8 cellular contexts compared by ENCODE assay signal in the genomic region with DNA sequence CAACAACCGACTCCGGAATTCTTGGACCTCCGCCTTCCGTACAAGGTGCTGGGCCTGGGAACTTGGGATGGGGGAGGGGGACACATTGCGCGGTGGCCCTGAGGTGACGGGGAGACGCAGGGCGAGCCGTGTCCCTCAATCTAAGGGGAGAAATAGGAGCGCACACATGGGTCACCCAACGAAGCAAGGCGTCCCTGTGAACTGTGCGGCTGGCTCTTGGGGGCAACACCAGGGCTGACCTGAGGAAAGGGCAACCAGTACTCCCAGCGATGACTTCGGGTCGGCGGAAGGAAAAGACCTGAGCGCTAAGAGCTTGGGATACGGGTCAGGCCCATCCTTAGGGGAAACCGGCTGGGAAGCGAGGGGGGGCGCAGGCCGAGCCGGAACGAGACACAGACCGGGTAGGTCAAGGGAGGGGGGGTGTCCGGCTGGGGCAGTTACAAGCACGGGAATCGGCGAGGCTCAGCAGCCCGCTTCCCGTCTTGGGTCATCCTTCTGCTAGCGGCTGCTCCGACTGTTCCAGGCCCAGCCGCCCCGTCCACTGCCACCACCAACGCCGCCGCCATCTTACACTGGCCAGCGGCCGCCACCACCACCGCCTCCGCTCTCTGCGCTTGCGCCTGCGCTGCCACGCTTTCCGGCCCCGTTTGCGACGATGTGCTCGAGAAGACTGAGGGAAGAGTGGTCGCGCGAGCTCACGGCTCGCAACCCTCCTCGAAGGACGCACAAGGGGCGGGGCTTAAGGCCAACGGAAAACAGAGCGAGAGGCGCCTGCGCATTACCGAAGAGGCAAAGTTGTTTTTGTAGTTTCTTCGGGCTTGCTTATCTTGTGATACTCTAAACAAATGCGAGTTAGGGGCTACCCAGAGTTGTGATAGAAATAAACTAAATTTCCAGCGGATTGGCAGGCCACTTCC. TPM values are rescaled to one million over a fixed set of nuclear protein-coding genes. Genes with fewer than 3 reads are reported as not detected.
A peak's percentile ranks its signal among the peaks of the same experiment; 100 is the strongest.
DNase-seq lines count a peak whose midpoint lies in the region; ATAC-seq and TF ChIP-seq lines count a peak whose summit lies in the region.

Gene DCAF8, minus strand, starts transcription at position 672 of the 917 bp plus-strand sequence. CDS start 18,541 bp downstream, outside the sequence.

- no peaks in the 10 kb centered on the region for H3K27me3 ChIP-seq in right atrium auricular region
- no peaks in the 10 kb centered on the region for H3K27me3 ChIP-seq in uterus

- TF ChIP-seq POLR2A in uterus (IDR thresholded peaks at IDR 0.05), result peak; percentile 96 to 98

- peak within 1 kb of the TSS; percentile 69 to 83 for H3K4me3 ChIP-seq in right atrium auricular region
- H3K4me3 ChIP-seq in uterus, result peak within 1 kb of the TSS; percentile 69 to 84

- ATAC-seq in GM18499 (IDR thresholded peaks at IDR 0.05; ENCODE audit: insufficient read depth, unreplicated experiment) (peak; percentile 39), HG02943 (IDR thresholded peaks at IDR 0.05; ENCODE audit: low read depth, unreplicated experiment) (peak; percentile 84)

- H3K4me1 ChIP-seq in right atrium auricular region (peaks cover 0 to 42% of the 10 kb centered on the region in 2 donors), uterus (peaks cover 0 to 5% of the 10 kb centered on the region in 2 donors)

- H3K36me3 ChIP-seq in right atrium auricular region (no peaks in the 10 kb centered on the region), uterus (no peaks in the 10 kb centered on the region)

- TF ChIP-seq CTCF in right atrium auricular region (IDR thresholded peaks at IDR 0.05), result no peak
- peak in 2 of 4 experiments; percentile 3 to 5 for TF ChIP-seq CTCF in uterus (IDR thresholded peaks at IDR 0.05)

- peak; percentile 98 for DNase-seq in NCI-H187 treated with DMSO at 0.1 percent for 48 hours (lab: John Stamatoyannopoulos, UW)
- DNase-seq in anterior cingulate cortex (lab: John Stamatoyannopoulos, UW), result peak; percentile 75 to 99 (median 96)
- DNase-seq in right atrium auricular region (ENCODE audit: low spot score), result peak; percentile 97
- peak; percentile 92 for DNase-seq in pulmonary artery endothelial cell (ENCODE audit: low read depth, low spot score)
- peak; percentile 98 to 99 for DNase-seq in uterus

- H3K27ac ChIP-seq in right atrium auricular region (peak within 1 kb of the TSS; percentile 96 to 99), uterus (peak within 1 kb of the TSS; percentile 94 to 97)

- no peaks in the 10 kb centered on the region for H3K9me3 ChIP-seq in right atrium auricular region
- no peaks in the 10 kb centered on the region for H3K9me3 ChIP-seq in uterus

- intact Hi-C loops in T-helper 2 cell treated with Interferon-gamma antibody and Interleukin-4, amounts not matched to agents 100 ng/mL and 5 ng/mL, for 36 hours (cut with micrococcal nuclease), result loop anchor here (1.0 to 5.0 kb wide), 10 partner anchors 23 to 1250 kb away; partner anchors contain the start of genes DUSP23, IGSF8, PEX19 and PIGM
- intact Hi-C loops in uterus (cut with DNase I; ENCODE audit: low total_unique reads), result no loop called here

RNA-seq across cellular contexts. Expression of gene DCAF8, which starts in this region (rescaled TPM):
- total RNA-seq in T-helper 2 cell treated with Interferon-gamma antibody and Interleukin-4, amounts not matched to agents 100 ng/mL and 5 ng/mL, for 36 hours, result 98.3 and 105 TPM in 2 replicates
- total RNA-seq in right atrium auricular region, result 100 to 1,000 TPM; 103 to 121 TPM
- 88.1 and 91.4 TPM in 2 replicates for total RNA-seq in pulmonary artery endothelial cell
- total RNA-seq in uterus, result 100 to 1,000 TPM in 2 of 4 donors, 10 to 100 TPM in 2; 36.8 to 167 (median 94.8) TPM

Comparison
In these comparisons a context has a peak if more than half of its experiments do, and no peak if none do; other contexts are left out.
1. Peak in every context shown above with its lines: DNase-seq, ATAC-seq, H3K4me3 ChIP-seq and H3K27ac ChIP-seq.